In genomic region chr10:84205049-84205852, GRCh38 we compare ENCODE assay signal across 9 cellular contexts. TPM values are rescaled to one million over a fixed set of nuclear protein-coding genes. Genes with fewer than 3 reads are reported as not detected.
DNase-seq lines count a peak whose midpoint lies in the region; ATAC-seq and TF ChIP-seq lines count a peak whose summit lies in the region.
"Had no signal": no experiment of that assay in that cellular context is flagged by ENCODE, and none has a peak within 500 bp of the region (broad histone marks: within the 10 kb centered on the region; RNA-seq: fewer than 3 reads in every experiment).

No MANE protein-coding gene starts in this region.

- H4K20me1 ChIP-seq in DOHH2 (ENCODE audit: control insufficient read depth, insufficient read depth, low read depth, low read length): no peaks in the 10 kb centered on the region

- TF ChIP-seq CTCF in DOHH2 (IDR thresholded peaks at IDR 0.05; ENCODE audit: low read depth, low read length, poor library complexity, severe bottlenecking) (peak; percentile 91), RWPE2 (IDR thresholded peaks at IDR 0.05; ENCODE audit: poor library complexity, severe bottlenecking) (peak; percentile 82), cardiac muscle cell (IDR thresholded peaks at IDR 0.05; ENCODE audit: low read depth, low read length) (peak; percentile 86)

- H3K9me2 ChIP-seq in DOHH2 (replicated peaks; ENCODE audit: control insufficient read depth, low read length): no peaks in the 10 kb centered on the region

- no peaks in the 10 kb centered on the region for H3K79me2 ChIP-seq in DOHH2 (ENCODE audit: control insufficient read depth, low read length)

- H3K36me3 ChIP-seq in DOHH2 (ENCODE audit: control insufficient read depth, low read length): no peaks in the 10 kb centered on the region
- H3K36me3 ChIP-seq in RWPE2 (ENCODE audit: low read depth): no peaks in the 10 kb centered on the region
- H3K36me3 ChIP-seq in cardiac muscle cell: no peaks in the 10 kb centered on the region

- no peak overlapping the region for H3K27ac ChIP-seq in DOHH2 (ENCODE audit: low read depth, low read length)
- H3K27ac ChIP-seq in RWPE2 (ENCODE audit: poor library complexity, severe bottlenecking): no peak overlapping the region
- H3K27ac ChIP-seq in cardiac muscle cell: no peak overlapping the region

- DNase-seq in HPDE6-E6E7 (ENCODE audit: extremely low spot score): peak; percentile 63
- DNase-seq in RWPE2 (ENCODE audit: low spot score): no peak
- DNase-seq in activated naive CD4-positive, alpha-beta T cell treated with Interleukin-2 at 50 U/mL for 16 hours: peak; percentile 62
- peak; percentile 53 to 55 for DNase-seq in cardiac muscle cell (ENCODE audit: low read depth in 1 of 2, low spot score in 1 of 2)
- peak; percentile 50 for DNase-seq in renal cortical epithelial cell (ENCODE audit: low read depth)
- no peak for DNase-seq in DMS79 treated with DMSO at 0.1 percent for 48 hours (lab: John Stamatoyannopoulos, UW)

- H3K4me1 ChIP-seq in DOHH2 (ENCODE audit: control insufficient read depth, low read length) (0 out of 2 replicates have a peak, but pooled peaks cover 2% of the 10 kb centered on the region), RWPE2 (ENCODE audit: insufficient read depth, poor library complexity, severe bottlenecking) (no peaks in the 10 kb centered on the region), cardiac muscle cell (ENCODE audit: low read depth) (no peaks in the 10 kb centered on the region)

- ATAC-seq in GM21381 (IDR thresholded peaks at IDR 0.05; ENCODE audit: unreplicated experiment) (peak; percentile 74), RWPE2 (ENCODE audit: low read depth) (peak; percentile 73)

- peaks cover 6% of the 10 kb centered on the region; the same call in 1 of the 2 replicates for H3K27me3 ChIP-seq in DOHH2 (ENCODE audit: control insufficient read depth, low read length)
- no peaks in the 10 kb centered on the region for H3K27me3 ChIP-seq in RWPE2 (ENCODE audit: insufficient read depth, poor library complexity, severe bottlenecking)
- peaks cover 17% of the 10 kb centered on the region for H3K27me3 ChIP-seq in cardiac muscle cell

- H3K4me3 ChIP-seq in DOHH2 (ENCODE audit: low read length) (no peak overlapping the region), RWPE2 (ENCODE audit: severe bottlenecking) (no peak overlapping the region), cardiac muscle cell (no peak overlapping the region)

- H3K4me2 ChIP-seq in DOHH2 (ENCODE audit: low read length): no peak overlapping the region

- no peaks in the 10 kb centered on the region for H3F3A ChIP-seq in DOHH2 (ENCODE audit: control insufficient read depth, insufficient read depth)

- H3K9me3 ChIP-seq in DOHH2 (ENCODE audit: control insufficient read depth, insufficient read depth, low read length): no peaks in the 10 kb centered on the region
- no peaks in the 10 kb centered on the region for H3K9me3 ChIP-seq in RWPE2 (ENCODE audit: severe bottlenecking)
- H3K9me3 ChIP-seq in cardiac muscle cell (ENCODE audit: low read depth): no peaks in the 10 kb centered on the region

RNA-seq across cellular contexts. Expression of gene CDHR1, which starts 10.9 kb away (rescaled TPM):
- total RNA-seq in cardiac muscle cell (0.12 and 0.18 TPM in 2 replicates), renal cortical epithelial cell (12.5 and 108 TPM in 2 replicates)
- polyA plus RNA-seq in cardiac muscle cell: 0.59 and 0.72 TPM in 2 replicates

RNA-seq across cellular contexts. Expression of gene LRIT2, which starts 20.1 kb away (rescaled TPM):
- total RNA-seq in cardiac muscle cell (not detected in 2 replicates), renal cortical epithelial cell (not detected in 2 replicates)
- polyA plus RNA-seq in cardiac muscle cell: not detected in 2 replicates
- total RNA-seq: glomerular endothelial cell had no signal

RNA-seq across cellular contexts. Expression of gene GPR15LG, which starts 31.6 kb away (rescaled TPM):
- total RNA-seq in cardiac muscle cell (not detected in 2 replicates), renal cortical epithelial cell (6.8 and 46.5 TPM in 2 replicates)
- polyA plus RNA-seq in cardiac muscle cell: not detected in 2 replicates
- total RNA-seq: glomerular endothelial cell had no signal

RNA-seq across cellular contexts. Expression of gene LRIT1, which starts 36.1 kb away (rescaled TPM):
- total RNA-seq in cardiac muscle cell (not detected in 2 replicates), renal cortical epithelial cell (not detected in 2 replicates)
- not detected in 2 replicates for polyA plus RNA-seq in cardiac muscle cell
- total RNA-seq: glomerular endothelial cell had no signal

RNA-seq across cellular contexts. Expression of gene RGR, which starts 39.6 kb away (rescaled TPM):
- total RNA-seq in cardiac muscle cell (not detected in 2 replicates), renal cortical epithelial cell (not detected in 2 replicates)
- not detected in 2 replicates for polyA plus RNA-seq in cardiac muscle cell
- total RNA-seq: glomerular endothelial cell had no signal

Comparison
In these comparisons a context has a peak if more than half of its experiments do, and no peak if none do; other contexts are left out.
1. DNase-seq: peak in HPDE6-E6E7 (single experiment), activated naive CD4-positive, alpha-beta T cell treated with Interleukin-2 at 50 U/mL for 16 hours (single experiment), cardiac muscle cell (2 of 2) and renal cortical epithelial cell (single experiment); none in RWPE2 (single experiment) and DMS79 treated with DMSO at 0.1 percent for 48 hours (single experiment).
2. RNA of gene CDHR1, which starts 10.9 kb away (total RNA-seq): 12.5 to 108 TPM in renal cortical epithelial cell; 0.12 to 0.18 TPM in cardiac muscle cell; every median in the first group is over 10 times any median in the second.
3. Peak in every context shown above with its lines, with median percentiles within 50 percentile points of each other: CTCF ChIP-seq.